In genomic region chr3:45665101-45665572, GRCh38 we compare ENCODE assay signal across 8 cellular contexts. TPM values are rescaled to one million over a fixed set of nuclear protein-coding genes. Genes with fewer than 3 reads are reported as not detected.
DNase-seq lines count a peak whose midpoint lies in the region; ATAC-seq, FAIRE-seq and TF ChIP-seq lines count a peak whose summit lies in the region.

No MANE protein-coding gene starts in this region.

- TF ChIP-seq POLR2A in GM12891 (IDR thresholded peaks at IDR 0.05; ENCODE audit: low read depth, low read length): no peak

- no peak for FAIRE-seq in GM12891 (lab: Jason Lieb, UNC)

- peak; percentile 37 for DNase-seq in COR-L47 (lab: John Stamatoyannopoulos, UW)
- peak; percentile 74 for DNase-seq in Jurkat, Clone E6-1 (ENCODE audit: low read depth, low spot score)
- peak; percentile 36 for DNase-seq in SKM-1 treated with dmso at 0.1 percent for 144 hours (lab: John Stamatoyannopoulos, UW; ENCODE audit: unreplicated experiment)
- DNase-seq in astrocyte of the cerebellum (ENCODE audit: low read depth): no peak
- peak; percentile 43 for DNase-seq in islet precursor cell
- peak; percentile 20 to 21 for DNase-seq in stimulated activated CD8-positive, alpha-beta memory T cell treated with anti-CD3 and anti-CD28 coated beads, Interleukin-4, amount 100 ng/mL, for 4 hours (ENCODE audit: low read depth in 2 of 2, low spot score in 1 of 2)
- DNase-seq in GM12891 (ENCODE audit: insufficient read length, low spot score): no peak

- H3K4me3 ChIP-seq in Jurkat, Clone E6-1 (ENCODE audit: low read length): peak overlapping the region; percentile 46
- no peak overlapping the region for H3K4me3 ChIP-seq in astrocyte of the cerebellum (ENCODE audit: low read depth, low read length)

- no peak for ATAC-seq in HG03196 (IDR thresholded peaks at IDR 0.05; ENCODE audit: unreplicated experiment)

- in situ Hi-C loops in astrocyte of the cerebellum (cut with HindIII; ENCODE audit: low sequenced_read_pairs): loop anchor here (5.0 to 25.0 kb wide), 2 partner anchors 448 to 628 kb away; partner anchors contain the start of gene CLEC3B

- peak; percentile 45 for TF ChIP-seq CTCF in astrocyte of the cerebellum (IDR thresholded peaks at IDR 0.05; ENCODE audit: low read depth, low read length, missing control alignments)

TF ChIP-seq in GM12891, 5 proteins besides CTCF, POLR2A, EP300 and RAD21:
- TF ChIP-seq POU2F2 (IDR thresholded peaks at IDR 0.05; ENCODE audit: low read depth, low read length) (no peak), SPI1 (IDR thresholded peaks at IDR 0.05; ENCODE audit: low read depth, low read length) (no peak), TAF1 (IDR thresholded peaks at IDR 0.05; ENCODE audit: low read depth, low read length) (no peak)

RNA-seq across cellular contexts. Expression of gene SACM1L, which starts 24.1 kb away (rescaled TPM):
- polyA plus RNA-seq in Jurkat, Clone E6-1 (2012; ENCODE audit: insufficient read depth, insufficient read length): 75.0 TPM
- polyA plus RNA-seq in GM12891 (2012; ENCODE audit: low read depth, missing spikeins): 12.0 TPM

Comparison
In these comparisons a context has a peak if more than half of its experiments do, and no peak if none do; other contexts are left out.
1. DNase-seq: peak in COR-L47 (single experiment), Jurkat, Clone E6-1 (single experiment), SKM-1 treated with dmso at 0.1 percent for 144 hours (single experiment), islet precursor cell (single experiment) and stimulated activated CD8-positive, alpha-beta memory T cell treated with anti-CD3 and anti-CD28 coated beads, Interleukin-4, amount 100 ng/mL, for 4 hours (2 of 2); none in astrocyte of the cerebellum (single experiment) and GM12891 (single experiment).